Comparison of ENCODE assay signal across 9 cellular contexts in the genomic region with DNA sequence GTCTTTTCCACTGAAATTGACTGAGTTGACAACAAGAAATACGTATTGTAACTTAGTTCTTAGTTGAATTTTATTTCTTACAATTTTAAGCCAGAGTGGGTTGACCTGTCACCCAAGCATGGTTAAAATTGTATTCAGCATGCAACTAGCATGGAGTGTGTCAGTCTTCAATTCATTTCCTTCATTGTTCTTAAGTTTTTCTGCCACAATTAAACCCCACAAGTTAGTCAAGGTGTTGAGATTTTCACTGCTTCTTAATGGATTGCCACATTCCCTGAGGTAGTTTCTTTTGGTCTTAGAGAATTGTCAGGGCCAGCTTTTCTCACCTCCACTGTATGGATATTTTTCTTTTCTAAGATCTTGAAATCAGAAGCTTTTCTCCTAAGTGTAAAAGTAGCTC. TPM values are rescaled to one million over a fixed set of nuclear protein-coding genes. Genes with fewer than 3 reads are reported as not detected.
A peak's percentile ranks its signal among the peaks of the same experiment; 100 is the strongest.
DNase-seq lines count a peak whose midpoint lies in the region; ATAC-seq and TF ChIP-seq lines count a peak whose summit lies in the region.
"Had no signal": no experiment of that assay in that cellular context is flagged by ENCODE, and none has a peak within 500 bp of the region (broad histone marks: within the 10 kb centered on the region; RNA-seq: fewer than 3 reads in every experiment).

No MANE protein-coding gene starts in this region.

- peak overlapping the region; percentile 78 to 93 for H3K27ac ChIP-seq in left lung
- H3K27ac ChIP-seq in thoracic aorta = peak overlapping the region in 1 of 2 donors; percentile 87

- ATAC-seq in activated T-cell treated with anti-CD3 and anti-CD28 coated beads, Interleukin-2, amount 50 U/mL, for 72 hours (replicated peaks in 1 of 2) = no peak
- ATAC-seq in left lung = no peak
- ATAC-seq in thoracic aorta (ENCODE audit: insufficient number of reproducible peaks, low FRiP score, low read depth) = no peak

- H3K27me3 ChIP-seq in adipocyte (replicated peaks; ENCODE audit: control insufficient read depth, insufficient read depth, low read length) (no peaks in the 10 kb centered on the region), left lung (no peaks in the 10 kb centered on the region), thoracic aorta (replicated peaks; ENCODE audit: insufficient read depth) (no peaks in the 10 kb centered on the region)

- TF ChIP-seq CTCF in left lung (IDR thresholded peaks at IDR 0.05) = no peak
- no peak for TF ChIP-seq CTCF in thoracic aorta (IDR thresholded peaks at IDR 0.05)

- H3K4me3 Mint-ChIP-seq in activated T-cell treated with anti-CD3 and anti-CD28 coated beads, Interleukin-2, amount 50 U/mL, for 72 hours = peak overlapping the region; percentile 99 to 100

- no peak for DNase-seq in activated T-cell treated with anti-CD3 and anti-CD28 coated beads, Interleukin-2, amount 50 U/mL, for 72 hours
- DNase-seq in activated T-cell treated with anti-CD3 and anti-CD28 coated beads for 4 hours (no peak), adipocyte (ENCODE audit: low read depth) (no peak), left lung (no peak), thoracic aorta (ENCODE audit: low spot score) (no peak), NCI-H774 (lab: John Stamatoyannopoulos, UW) (no peak), NOMO-1 treated with DMSO at 0.1 percent for 48 hours (lab: John Stamatoyannopoulos, UW; ENCODE audit: unreplicated experiment) (no peak)
- no peak for DNase-seq in stimulated activated naive CD4-positive, alpha-beta T cell treated with Interleukin-2 at 50 U/mL for 16 hours (lab: John Stamatoyannopoulos, UW)
- DNase-seq: SW 1271 had no signal

- H3K4me1 ChIP-seq in adipocyte (ENCODE audit: control insufficient read depth, insufficient read depth, low read length) (peaks cover 60% of the 10 kb centered on the region), left lung (peaks cover 28 to 75% of the 10 kb centered on the region in 2 donors), thoracic aorta (ENCODE audit: control insufficient read depth in 1 of 2, low read depth in 2 of 2) (peaks cover 48 to 68% of the 10 kb centered on the region in 2 donors)

- intact Hi-C loops in left lung (cut with DNase I) = no loop called here

- H3K27ac Mint-ChIP-seq in activated T-cell treated with anti-CD3 and anti-CD28 coated beads, Interleukin-2, amount 50 U/mL, for 72 hours = peak overlapping the region; percentile 90

- H3K4me3 ChIP-seq in adipocyte (ENCODE audit: low read length) = peak overlapping the region; percentile 83
- peak overlapping the region; percentile 71 to 95 for H3K4me3 ChIP-seq in left lung
- H3K4me3 ChIP-seq in thoracic aorta = peak overlapping the region; percentile 97

- peaks cover 12 to 22% of the 10 kb centered on the region in 2 donors for H3K36me3 Mint-ChIP-seq in activated T-cell treated with anti-CD3 and anti-CD28 coated beads, Interleukin-2, amount 50 U/mL, for 72 hours (ENCODE audit: insufficient read depth in 2 of 2)

- H3K36me3 ChIP-seq in adipocyte (ENCODE audit: control insufficient read depth, insufficient read depth, low read length, severe bottlenecking) = no peaks in the 10 kb centered on the region
- H3K36me3 ChIP-seq in left lung = peaks cover 0 to 4% of the 10 kb centered on the region in 2 donors
- no peaks in the 10 kb centered on the region for H3K36me3 ChIP-seq in thoracic aorta

- H3K9me3 Mint-ChIP-seq in activated T-cell treated with anti-CD3 and anti-CD28 coated beads, Interleukin-2, amount 50 U/mL, for 72 hours = no peaks in the 10 kb centered on the region

- H3K4me1 Mint-ChIP-seq in activated T-cell treated with anti-CD3 and anti-CD28 coated beads, Interleukin-2, amount 50 U/mL, for 72 hours (ENCODE audit: low read depth) = peaks cover 61% of the 10 kb centered on the region

- H3K9ac ChIP-seq in adipocyte (ENCODE audit: low read length) = peak overlapping the region; percentile 98

- H3K9me3 ChIP-seq in adipocyte (ENCODE audit: control insufficient read depth, low read length) (no peaks in the 10 kb centered on the region), left lung (no peaks in the 10 kb centered on the region), thoracic aorta (no peaks in the 10 kb centered on the region)

- H3K27me3 Mint-ChIP-seq in activated T-cell treated with anti-CD3 and anti-CD28 coated beads, Interleukin-2, amount 50 U/mL, for 72 hours (ENCODE audit: low read depth) = no peaks in the 10 kb centered on the region

RNA-seq across cellular contexts. Expression of a gene that starts 2.1 kb away (rescaled TPM):
- total RNA-seq in activated T-cell treated with anti-CD3 and anti-CD28 coated beads, Interleukin-2, amount 50 U/mL, for 72 hours = 100 to 1,000 TPM; 138 TPM
- total RNA-seq in left lung (10 to 100 TPM; 70.7 to 98.6 TPM), thoracic aorta (10 to 100 TPM; 32.5 to 68.9 TPM)
